8 cellular contexts compared by ENCODE assay signal in the genomic region with DNA sequence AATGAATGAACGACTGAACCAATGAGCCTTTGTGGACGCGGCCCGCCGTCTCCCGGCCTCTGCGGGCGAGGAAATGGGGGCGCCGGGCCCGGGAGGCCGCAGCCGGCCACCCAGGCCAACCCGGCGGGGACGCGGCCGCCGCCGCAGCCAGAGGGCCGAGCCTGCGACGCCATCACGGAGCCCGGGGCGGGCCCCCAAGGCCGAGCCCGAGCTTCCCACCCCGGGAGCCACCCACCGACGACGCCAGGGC. TPM values are rescaled to one million over a fixed set of nuclear protein-coding genes. Genes with fewer than 3 reads are reported as not detected.
DNase-seq lines count a peak whose midpoint lies in the region; ATAC-seq, FAIRE-seq and TF ChIP-seq lines count a peak whose summit lies in the region.

No MANE protein-coding gene starts in this region.

- DNase-seq in right atrium auricular region (ENCODE audit: low spot score): no peak
- DNase-seq in left ventricle myocardium superior: no peak
- DNase-seq in adrenal gland: no peak
- DNase-seq in memory B cell (ENCODE audit: low spot score in 2 of 2): no peak
- DNase-seq in stimulated activated CD4-positive, alpha-beta T cell treated with anti-CD3 and anti-CD28 coated beads, Interleukin-12 subunit alpha, Interleukin-12 subunit beta, amount 100 ng/mL, for 4 hours: no peak
- DNase-seq in dermis blood vessel endothelial cell: no peak
- DNase-seq in H54 (ENCODE audit: insufficient read length, low spot score): no peak
- DNase-seq in globus pallidus (ENCODE audit: low spot score): no peak

- no peak for TF ChIP-seq CTCF in right atrium auricular region (IDR thresholded peaks at IDR 0.05)
- no peak for TF ChIP-seq CTCF in adrenal gland (IDR thresholded peaks at IDR 0.05)

- H3K4me3 ChIP-seq in right atrium auricular region (peak overlapping the region; percentile 79 to 94), adrenal gland (peak overlapping the region; percentile 69 to 99 (median 84))

- no peak overlapping the region for H3K27ac Mint-ChIP-seq in memory B cell

- peaks cover 5% of the 10 kb centered on the region for H3K36me3 Mint-ChIP-seq in memory B cell

- H3K9me3 Mint-ChIP-seq in memory B cell: no peaks in the 10 kb centered on the region

- H3K27me3 ChIP-seq in right atrium auricular region (no peaks in the 10 kb centered on the region), adrenal gland (no peaks in the 10 kb centered on the region)

- H3K9me3 ChIP-seq in right atrium auricular region: no peaks in the 10 kb centered on the region
- no peaks in the 10 kb centered on the region for H3K9me3 ChIP-seq in adrenal gland (replicated peaks in 1 of 3)

- TF ChIP-seq POLR2A in adrenal gland (IDR thresholded peaks at IDR 0.05) (no peak), H54 (IDR thresholded peaks at IDR 0.05; ENCODE audit: low read depth, low read length) (no peak)

- H3K4me3 Mint-ChIP-seq in memory B cell: peak overlapping the region; percentile 87

- H3K36me3 ChIP-seq in right atrium auricular region (peaks cover 28% of the 10 kb centered on the region), adrenal gland (replicated peaks in 1 of 2) (peaks cover 0 to 25% of the 10 kb centered on the region in 2 donors)

- H3K27me3 Mint-ChIP-seq in memory B cell: no peaks in the 10 kb centered on the region

- peaks cover 0 to 31% of the 10 kb centered on the region in 2 donors for H3K4me1 ChIP-seq in right atrium auricular region
- H3K4me1 ChIP-seq in adrenal gland (replicated peaks in 1 of 2): peaks cover 14 to 22% of the 10 kb centered on the region in 2 donors

- H3K27ac ChIP-seq in right atrium auricular region (peak overlapping the region; percentile 97 to 98), adrenal gland (peak overlapping the region in 4 of 5 donors; percentile 91 to 97 (median 95))

- peaks cover 15% of the 10 kb centered on the region for H3K4me1 Mint-ChIP-seq in memory B cell

- intact Hi-C loops in left ventricle myocardium superior (cut with micrococcal nuclease) (no loop called here), adrenal gland (cut with DNase I) (no loop called here)

- 0% methylated on average over 1 to 32 of the region's 32 CpGs for WGBS in adrenal gland, 4 donors

- FAIRE-seq in H54 (lab: Jason Lieb, UNC): no peak

- ATAC-seq in left ventricle myocardium superior (no peak), memory B cell (ENCODE audit: low read depth) (no peak)

RNA-seq across cellular contexts. Expression of a gene that starts 0.2 kb away (rescaled TPM):
- total RNA-seq in right atrium auricular region (10 to 100 TPM; 25.4 to 36.1 TPM), left ventricle myocardium superior (71.9 TPM), adrenal gland (10 to 100 TPM; 22.0 to 87.6 (median 49.6) TPM), dermis blood vessel endothelial cell (22.0 and 24.8 TPM in 2 replicates)
- 100 to 1,000 TPM in 2 of 3 donors, 10 to 100 TPM in 1; 39.6 to 291 (median 176) TPM for polyA plus RNA-seq in adrenal gland

RNA-seq across cellular contexts. Expression of a gene that starts 0.3 kb away (rescaled TPM):
- total RNA-seq in right atrium auricular region (10 to 100 TPM; 13.7 to 14.4 TPM), left ventricle myocardium superior (12.2 TPM), adrenal gland (10 to 100 TPM; 16.7 to 31.5 (median 27.2) TPM), dermis blood vessel endothelial cell (50.2 and 72.1 TPM in 2 replicates)
- polyA plus RNA-seq in adrenal gland: 10 to 100 TPM; 26.5 to 39.3 (median 38.5) TPM

RNA-seq across cellular contexts. Expression of a gene that starts 30.7 kb away (rescaled TPM):
- 10 to 100 TPM; 10.3 to 14.4 TPM for total RNA-seq in right atrium auricular region
- total RNA-seq in left ventricle myocardium superior: 29.5 TPM
- total RNA-seq in adrenal gland: 10 to 100 TPM in 7 of 8 donors, 1 to 10 TPM in 1; 9.7 to 14.3 (median 13.3) TPM
- 10 to 100 TPM in 1 of 3 donors, 1 to 10 TPM in 2; 6.2 to 11.9 (median 10.0) TPM for polyA plus RNA-seq in adrenal gland
- total RNA-seq in dermis blood vessel endothelial cell: 4.4 and 4.5 TPM in 2 replicates
